Comparison of ENCODE assay signal across 9 cellular contexts in genomic region chr10:68096913-68097509, GRCh38. TPM values are rescaled to one million over a fixed set of nuclear protein-coding genes. Genes with fewer than 3 reads are reported as not detected.
A peak's percentile ranks its signal among the peaks of the same experiment; 100 is the strongest.
DNase-seq lines count a peak whose midpoint lies in the region; ATAC-seq, FAIRE-seq and TF ChIP-seq lines count a peak whose summit lies in the region.
"Had no signal": no experiment of that assay in that cellular context is flagged by ENCODE, and none has a peak within 500 bp of the region (broad histone marks: within the 10 kb centered on the region; RNA-seq: fewer than 3 reads in every experiment).

No MANE protein-coding gene starts in this region.

- H3K4me1 ChIP-seq in SJCRH30 (0 out of 2 replicates have a peak, but pooled peaks cover 7% of the 10 kb centered on the region), foreskin keratinocyte (peaks cover 37% of the 10 kb centered on the region), small intestine (ENCODE audit: control insufficient read depth in 2 of 2, insufficient read depth in 1 of 2, low read depth in 1 of 2, low read length in 1 of 2) (no peaks in the 10 kb centered on the region)

- H3K4me3 ChIP-seq in SJCRH30 (no peak overlapping the region), small intestine (ENCODE audit: low read depth in 1 of 2, low read length in 2 of 2) (no peak overlapping the region)

- WGBS in small intestine, 3 donors, result 29 to 53% (median 51%) methylated on average over 4 of the region's 4 CpGs

- DNase-seq in HEK293T (ENCODE audit: extremely low spot score) (peak; percentile 35), SJCRH30 (peak; percentile 26 to 55), foreskin keratinocyte (peak; percentile 86 to 90), small intestine (peak; percentile 95)
- DNase-seq in activated CD4-positive, alpha-beta memory T cell treated with anti-CD3 and anti-CD28 coated beads, Interleukin-2, amount 10 ng/mL, durations not matched to agents 7 days and 5 days, result no peak
- DNase-seq: NCI-H2107 had no signal

- H3K27me3 Mint-ChIP-seq in activated CD4-positive, alpha-beta memory T cell treated with anti-CD3 and anti-CD28 coated beads, Interleukin-2, amount 10 ng/mL, durations not matched to agents 7 days and 5 days, result no peaks in the 10 kb centered on the region

- H3K27ac Mint-ChIP-seq in activated CD4-positive, alpha-beta memory T cell treated with anti-CD3 and anti-CD28 coated beads, Interleukin-2, amount 10 ng/mL, durations not matched to agents 7 days and 5 days, result no peak overlapping the region

- POLR2A ChIA-PET in HEK293T (lab: Yijun Ruan, JAX), result no interaction called here
- POLR2A ChIA-PET in activated CD4-positive, alpha-beta memory T cell treated with anti-CD3 and anti-CD28 coated beads, Interleukin-2, amount 10 ng/mL, durations not matched to agents 7 days and 5 days (lab: Charles Lee), result interaction anchor here (0.6 kb wide), 1 partner anchor 20 kb away, joined by 3 read pairs; no protein-coding TSS in a partner anchor

- no peaks in the 10 kb centered on the region for H3K36me3 Mint-ChIP-seq in activated CD4-positive, alpha-beta memory T cell treated with anti-CD3 and anti-CD28 coated beads, Interleukin-2, amount 10 ng/mL, durations not matched to agents 7 days and 5 days (ENCODE audit: low read depth)

- H3K36me3 ChIP-seq in SJCRH30 (no peaks in the 10 kb centered on the region), small intestine (ENCODE audit: control insufficient read depth in 2 of 2, insufficient read depth in 2 of 2, low read length in 2 of 2) (no peaks in the 10 kb centered on the region)

- CTCF ChIA-PET in HEK293T (lab: Yijun Ruan, JAX), result interaction anchor here (1.1 kb wide), 1 partner anchor 59 kb away, joined by 3 read pairs; no protein-coding TSS in a partner anchor
- CTCF ChIA-PET in activated CD4-positive, alpha-beta memory T cell treated with anti-CD3 and anti-CD28 coated beads, Interleukin-2, amount 10 ng/mL, durations not matched to agents 7 days and 5 days (lab: Charles Lee), result interaction anchor here (0.6 to 1.3 kb wide), 3 partner anchors 12 to 215 kb away, joined by 3 to 4 read pairs (median 3); partner anchors contain the start of gene MYPN

- H3K27ac ChIP-seq in SJCRH30 (no peak overlapping the region), foreskin keratinocyte (peak overlapping the region; percentile 33), small intestine (ENCODE audit: low read depth in 1 of 2, low read length in 1 of 2) (no peak overlapping the region)

- H3K4me1 Mint-ChIP-seq in activated CD4-positive, alpha-beta memory T cell treated with anti-CD3 and anti-CD28 coated beads, Interleukin-2, amount 10 ng/mL, durations not matched to agents 7 days and 5 days, result no peaks in the 10 kb centered on the region

- peak; percentile 65 for FAIRE-seq in small intestine (lab: Jason Lieb, UNC)

- H3K9me3 ChIP-seq in SJCRH30 (replicated peaks) (no peaks in the 10 kb centered on the region), small intestine (ENCODE audit: control insufficient read depth, low read depth) (no peaks in the 10 kb centered on the region)

- H3K27me3 ChIP-seq in SJCRH30, result no peaks in the 10 kb centered on the region
- no peaks in the 10 kb centered on the region for H3K27me3 ChIP-seq in foreskin keratinocyte
- H3K27me3 ChIP-seq in small intestine (ENCODE audit: control insufficient read depth in 2 of 2, insufficient read depth in 2 of 2, low read length in 2 of 2), result no peaks in the 10 kb centered on the region

- ATAC-seq in foreskin keratinocyte (peak; percentile 90), HG03571 (IDR thresholded peaks at IDR 0.05; ENCODE audit: unreplicated experiment) (no peak), HG02870 (IDR thresholded peaks at IDR 0.05; ENCODE audit: unreplicated experiment) (no peak)

- no peak overlapping the region for H3K4me3 Mint-ChIP-seq in activated CD4-positive, alpha-beta memory T cell treated with anti-CD3 and anti-CD28 coated beads, Interleukin-2, amount 10 ng/mL, durations not matched to agents 7 days and 5 days

- H3K9me3 Mint-ChIP-seq in activated CD4-positive, alpha-beta memory T cell treated with anti-CD3 and anti-CD28 coated beads, Interleukin-2, amount 10 ng/mL, durations not matched to agents 7 days and 5 days, result no peaks in the 10 kb centered on the region

- no peak for TF ChIP-seq CTCF in foreskin keratinocyte (conservative IDR thresholded peaks at IDR 0.05)

TF ChIP-seq in HEK293T, 16 proteins besides CTCF, POLR2A, EP300 and RAD21:
- TF ChIP-seq ZNF384 (IDR thresholded peaks at IDR 0.05) (no peak), ELF4 (IDR thresholded peaks at IDR 0.05) (no peak), FOXA1 (IDR thresholded peaks at IDR 0.05) (no peak), BHLHE40 (IDR thresholded peaks at IDR 0.05; ENCODE audit: borderline replicate concordance) (no peak), FOXK2 (IDR thresholded peaks at IDR 0.05) (no peak), NFRKB (IDR thresholded peaks at IDR 0.05) (no peak), CTBP1 (IDR thresholded peaks at IDR 0.05; ENCODE audit: borderline replicate concordance) (no peak), FOXM1 (IDR thresholded peaks at IDR 0.05; ENCODE audit: borderline replicate concordance) (no peak), LEF1 (IDR thresholded peaks at IDR 0.05; ENCODE audit: borderline replicate concordance) (no peak), L3MBTL2 (conservative IDR thresholded peaks at IDR 0.05) (no peak), ARNT (IDR thresholded peaks at IDR 0.05) (no peak), SUZ12 (IDR thresholded peaks at IDR 0.05) (no peak), TARDBP (IDR thresholded peaks at IDR 0.05) (no peak), HDGF (IDR thresholded peaks at IDR 0.05; ENCODE audit: borderline replicate concordance) (no peak), SP1 (IDR thresholded peaks at IDR 0.05) (no peak)
- TF ChIP-seq, protein P1, sequence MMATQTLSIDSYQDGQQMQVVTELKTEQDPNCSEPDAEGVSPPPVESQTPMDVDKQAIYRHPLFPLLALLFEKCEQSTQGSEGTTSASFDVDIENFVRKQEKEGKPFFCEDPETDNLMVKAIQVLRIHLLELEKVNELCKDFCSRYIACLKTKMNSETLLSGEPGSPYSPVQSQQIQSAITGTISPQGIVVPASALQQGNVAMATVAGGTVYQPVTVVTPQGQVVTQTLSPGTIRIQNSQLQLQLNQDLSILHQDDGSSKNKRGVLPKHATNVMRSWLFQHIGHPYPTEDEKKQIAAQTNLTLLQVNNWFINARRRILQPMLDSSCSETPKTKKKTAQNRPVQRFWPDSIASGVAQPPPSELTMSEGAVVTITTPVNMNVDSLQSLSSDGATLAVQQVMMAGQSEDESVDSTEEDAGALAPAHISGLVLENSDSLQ (IDR thresholded peaks at IDR 0.05), result no peak

RNA-seq across cellular contexts. Expression of gene MYPN, which starts 12.3 kb away (rescaled TPM):
- total RNA-seq in SJCRH30 (2014; rRNA removed; shearing (Covaris generic)), result 0.13 and 0.40 TPM in 2 replicates
- 0.03 TPM in 1 of 2 replicates, not detected in the other for total RNA-seq in foreskin keratinocyte
- 0.01 TPM in 1 of 2 replicates, not detected in the other for polyA plus RNA-seq in foreskin keratinocyte
- polyA plus RNA-seq in small intestine, result under 1 TPM; under 0.01 to 0.54 (median 0.01) TPM
- not detected for total RNA-seq in activated CD4-positive, alpha-beta memory T cell treated with anti-CD3 and anti-CD28 coated beads, Interleukin-2, amount 10 ng/mL, durations not matched to agents 7 days and 5 days
- total RNA-seq: subcutaneous adipose tissue had no signal

RNA-seq across cellular contexts. Expression of gene HERC4, which starts 21.9 kb away (rescaled TPM):
- 16.8 and 19.3 TPM in 2 replicates for total RNA-seq in SJCRH30 (2014; rRNA removed; shearing (Covaris generic))
- total RNA-seq in foreskin keratinocyte, result 34.8 and 39.1 TPM in 2 replicates
- polyA plus RNA-seq in foreskin keratinocyte (10.6 and 12.3 TPM in 2 replicates), small intestine (10 to 100 TPM; 13.5 to 40.5 (median 21.9) TPM)
- total RNA-seq in activated CD4-positive, alpha-beta memory T cell treated with anti-CD3 and anti-CD28 coated beads, Interleukin-2, amount 10 ng/mL, durations not matched to agents 7 days and 5 days, result 10 to 100 TPM; 64.2 to 65.2 TPM
